ENCODE assay signal across 1 cellular context in genomic region chr1:174166530-174167328, GRCh38.
TF ChIP-seq lines count a peak whose summit lies in the region.

No MANE protein-coding gene starts in this region.

TF ChIP-seq in K562, 482 proteins besides CTCF, POLR2A, EP300 and RAD21 (continued from another document):
- TF ChIP-seq CHAMP1 (IDR thresholded peaks at IDR 0.05) (peak; percentile 91), CHD1 (IDR thresholded peaks at IDR 0.05; ENCODE audit: low read length) (no peak), ATF3 (IDR thresholded peaks at IDR 0.05) (peak; percentile 45), ATF3 (CRISPR knock-in tag; conservative IDR thresholded peaks at IDR 0.05) (no peak), RBM15 (IDR thresholded peaks at IDR 0.05; ENCODE audit: insufficient read depth, low read length) (no peak), GABPB1 (CRISPR knock-in tag; IDR thresholded peaks at IDR 0.05) (peak; percentile 51; the same call in 1 of the 2 replicates), NFXL1 (CRISPR knock-in tag; IDR thresholded peaks at IDR 0.05) (peak; percentile 11; the same call in 1 of the 2 replicates), SMARCC2 (IDR thresholded peaks at IDR 0.05; ENCODE audit: low read depth) (peak; percentile 37; the same call in 1 of the 2 replicates), SIX5 (IDR thresholded peaks at IDR 0.05; ENCODE audit: borderline replicate concordance in 1 of 2, insufficient read depth in 1 of 2, low read depth in 1 of 2, low read length in 2 of 2) (no peak), HCFC1 (IDR thresholded peaks at IDR 0.05; ENCODE audit: low read depth, low read length) (no peak), NR4A1 (CRISPR knock-in tag; IDR thresholded peaks at IDR 0.05) (no peak), NR4A1 (tag; IDR thresholded peaks at IDR 0.05) (peak; percentile 82), ZNF830 (CRISPR knock-in tag; IDR thresholded peaks at IDR 0.05) (no peak), ZNF583 (CRISPR knock-in tag; IDR thresholded peaks at IDR 0.05) (peak; percentile 87), BCLAF1 (IDR thresholded peaks at IDR 0.05; ENCODE audit: borderline replicate concordance in 1 of 2, control insufficient read depth in 1 of 2, low read depth in 2 of 2, low read length in 1 of 2) (peak in 1 of 2 experiments; percentile 62; a peak in 1 of 4 replicates), TAF1 (IDR thresholded peaks at IDR 0.05; ENCODE audit: control insufficient read depth, extremely low read depth, insufficient read depth, low read length, severe bottlenecking) (no peak), CREBBP (IDR thresholded peaks at IDR 0.05; ENCODE audit: low read depth, low read length) (no peak)
